8 cellular contexts compared by ENCODE assay signal in the genomic region with DNA sequence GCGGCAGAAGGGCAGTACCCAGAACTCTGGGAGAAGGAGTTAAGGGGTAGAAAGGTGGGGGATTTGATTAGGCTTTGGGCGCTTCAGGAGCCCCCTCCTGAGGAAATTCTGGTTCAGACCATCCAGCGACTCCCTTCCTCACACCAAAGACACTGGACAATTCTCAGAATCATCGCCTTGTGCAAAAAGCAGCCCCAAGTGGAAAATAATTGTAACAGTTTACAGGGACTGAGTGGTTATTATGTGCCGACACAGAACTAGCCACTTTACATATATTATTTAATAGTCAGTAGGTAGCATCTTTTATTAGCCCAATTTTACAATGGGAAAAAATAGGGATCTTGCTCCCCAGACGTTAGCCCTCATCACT. TPM values are rescaled to one million over a fixed set of nuclear protein-coding genes. Genes with fewer than 3 reads are reported as not detected.
DNase-seq lines count a peak whose midpoint lies in the region; ATAC-seq and TF ChIP-seq lines count a peak whose summit lies in the region.

No MANE protein-coding gene starts in this region.

- H3K36me3 ChIP-seq in KMS-11 (ENCODE audit: insufficient read depth) = no peaks in the 10 kb centered on the region

- POLR2A ChIA-PET in AG04449 (lab: Yijun Ruan, JAX) = interaction anchor here (1.1 to 1.3 kb wide), 2 partner anchors 55 to 137 kb away, joined by 3 to 4 read pairs; a partner anchor contains a TSS

- no peak for ATAC-seq in naive B cell (ENCODE audit: low read depth in 2 of 2)

- H3K4me3 Mint-ChIP-seq in naive B cell = peak overlapping the region; percentile 77 to 93 (median 86)

- H3K4me1 ChIP-seq in KMS-11 (ENCODE audit: low read depth, poor library complexity, severe bottlenecking) = peaks cover 7% of the 10 kb centered on the region

- no peaks in the 10 kb centered on the region for H3K27me3 ChIP-seq in KMS-11 (ENCODE audit: insufficient read depth, low read depth)

- H3K9ac ChIP-seq in KMS-11 = no peak overlapping the region

- no peak overlapping the region for H3K27ac ChIP-seq in KMS-11

- DNase-seq in AG04449 (ENCODE audit: low read depth, low spot score) (no peak), choroid plexus epithelial cell (ENCODE audit: low read depth) (no peak), naive B cell (no peak), cerebellar cortex (ENCODE audit: low spot score) (no peak), CD1c-positive myeloid dendritic cell (ENCODE audit: extremely low spot score) (no peak), epidermal melanocyte (ENCODE audit: insufficient read length, low spot score) (no peak), SIG-M5 treated with dmso at 0.1 percent for 504 hours (lab: John Stamatoyannopoulos, UW; ENCODE audit: unreplicated experiment) (no peak)

- TF ChIP-seq CTCF in AG04449 (IDR thresholded peaks at IDR 0.05; ENCODE audit: insufficient read depth, low read length, missing control alignments) (no peak), KMS-11 (conservative IDR thresholded peaks at IDR 0.05; ENCODE audit: low read depth, low read length) (no peak), choroid plexus epithelial cell (conservative IDR thresholded peaks at IDR 0.05; ENCODE audit: low read depth, low read length) (no peak)

- CTCF ChIA-PET in AG04449 (lab: Yijun Ruan, JAX) = interaction anchor here (0.6 to 9.1 kb wide), 7 partner anchors 30 to 226 kb away, joined by 3 to 56 read pairs (median 6); a partner anchor contains a TSS

- no peaks in the 10 kb centered on the region for H4K20me1 ChIP-seq in KMS-11 (ENCODE audit: insufficient read depth)

- H3K79me2 ChIP-seq in KMS-11 (ENCODE audit: insufficient read depth, low read depth) = no peaks in the 10 kb centered on the region

- no peaks in the 10 kb centered on the region for H3K9me3 Mint-ChIP-seq in naive B cell

- no peaks in the 10 kb centered on the region for H3K36me3 Mint-ChIP-seq in naive B cell

- peaks cover 8 to 39% (median 26%) of the 10 kb centered on the region in 3 donors for H3K4me1 Mint-ChIP-seq in naive B cell

- H3K4me2 ChIP-seq in KMS-11 = peak overlapping the region; percentile 60

- peak overlapping the region; percentile 65 for H3K4me3 ChIP-seq in AG04449 (ENCODE audit: low read depth, low read length)
- no peak overlapping the region for H3K4me3 ChIP-seq in KMS-11 (IDR thresholded peaks at IDR 0.05; ENCODE audit: insufficient read depth, low read depth, low read length)
- H3K4me3 ChIP-seq in choroid plexus epithelial cell (ENCODE audit: low read depth, low read length) = peak overlapping the region; percentile 84

- H3K27ac Mint-ChIP-seq in naive B cell = peak overlapping the region; percentile 80 to 91 (median 86)

- H3K27me3 Mint-ChIP-seq in naive B cell = no peaks in the 10 kb centered on the region

- H2AFZ ChIP-seq in KMS-11 (ENCODE audit: low read depth) = peak overlapping the region; percentile 64; the same call in 1 of the 2 replicates

RNA-seq across cellular contexts. Expression of a gene that starts 0.7 kb away (rescaled TPM):
- polyA plus RNA-seq in naive B cell (ENCODE audit: low read depth in 6 of 6) = 1 to 10 TPM in 4 of 6 donors, under 1 TPM in 2; 0.88 to 2.7 (median 1.8) TPM

RNA-seq across cellular contexts. Expression of a gene that starts 6.7 kb away (rescaled TPM):
- 10 to 100 TPM; 22.9 to 37.3 (median 29.7) TPM for polyA plus RNA-seq in naive B cell (ENCODE audit: low read depth in 6 of 6)

RNA-seq across cellular contexts. Expression of a gene that starts 6.9 kb away (rescaled TPM):
- polyA plus RNA-seq in naive B cell (ENCODE audit: low read depth in 6 of 6) = 10 to 100 TPM; 22.0 to 43.4 (median 30.4) TPM

RNA-seq across cellular contexts. Expression of a gene that starts 22.7 kb away (rescaled TPM):
- polyA plus RNA-seq in naive B cell (ENCODE audit: low read depth in 6 of 6) = 1 to 10 TPM in 5 of 6 donors, under 1 TPM in 1; 0.90 to 2.6 (median 1.7) TPM

RNA-seq across cellular contexts. Expression of a gene that starts 33.6 kb away (rescaled TPM):
- under 1 TPM in 2 of 6 donors, not detected in 4; 0.19 to 0.95 TPM for polyA plus RNA-seq in naive B cell (ENCODE audit: low read depth in 6 of 6)
